ENCODE assay signal across 26 cellular contexts in the genomic region with DNA sequence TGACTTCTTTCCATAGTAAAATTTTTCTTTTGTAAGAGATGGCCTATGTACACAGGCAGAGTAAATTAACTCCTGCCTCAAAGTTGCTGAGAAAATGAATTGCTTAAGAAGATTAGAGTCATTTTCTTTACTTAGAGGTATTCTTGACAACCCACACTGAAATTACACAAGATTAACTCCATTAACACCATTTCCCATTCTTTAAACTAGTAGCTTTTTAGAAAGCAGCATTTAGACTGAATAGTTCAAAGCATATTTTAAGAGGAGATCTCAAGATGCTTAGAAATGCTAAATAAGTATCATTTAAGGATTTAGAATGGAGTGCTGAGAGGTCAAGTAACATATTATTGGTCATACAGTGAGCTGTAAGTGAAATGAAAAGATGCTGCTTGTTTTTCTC.
"Had no signal": no experiment of that assay in that cellular context is flagged by ENCODE, and none has a peak within 500 bp of the region (broad histone marks: within the 10 kb centered on the region; RNA-seq: fewer than 3 reads in every experiment).

No MANE protein-coding gene starts in this region.

- H3K27ac Mint-ChIP-seq: immature natural killer cell; mesothelial cell of epicardium; naive thymus-derived CD4-positive, alpha-beta T cell; natural killer cell treated with Interleukin-12 subunit alpha and Interleukin-12 subunit beta and Interleukin-15 and Interleukin-18, amount 100 ng/mL, for 72 hours; progenitor cell of endocrine pancreas; stimulated activated effector memory CD8-positive, alpha-beta T cell treated with anti-CD3 and anti-CD28 coated beads, Interleukin-12 subunit alpha, Interleukin-12 subunit beta, amount 100 ng/mL, for 72 hours; stimulated activated naive CD8-positive, alpha-beta T cell treated with anti-CD3 and anti-CD28 coated beads, Interleukin-15, Interleukin-2, amounts not matched to agents 100 ng/mL and 50 ng/mL, for 24 hours had no signal

- H3K4me1 Mint-ChIP-seq: immature natural killer cell; mesothelial cell of epicardium; stimulated activated effector memory CD8-positive, alpha-beta T cell treated with anti-CD3 and anti-CD28 coated beads, Interleukin-12 subunit alpha, Interleukin-12 subunit beta, amount 100 ng/mL, for 72 hours had no signal

- H3K9me3 Mint-ChIP-seq: immature natural killer cell; naive thymus-derived CD4-positive, alpha-beta T cell; natural killer cell treated with Interleukin-12 subunit alpha and Interleukin-12 subunit beta and Interleukin-15 and Interleukin-18, amount 100 ng/mL, for 72 hours; stimulated activated effector memory CD8-positive, alpha-beta T cell treated with anti-CD3 and anti-CD28 coated beads, Interleukin-12 subunit alpha, Interleukin-12 subunit beta, amount 100 ng/mL, for 72 hours; stimulated activated naive CD8-positive, alpha-beta T cell treated with anti-CD3 and anti-CD28 coated beads, Interleukin-15, Interleukin-2, amounts not matched to agents 100 ng/mL and 50 ng/mL, for 24 hours had no signal

- H3K4me1 ChIP-seq: left ventricle myocardium inferior, sigmoid colon, spleen, suprapubic skin, tibial artery, upper lobe of right lung had no signal

- H3K9me3 ChIP-seq: left ventricle myocardium inferior, mucosa of descending colon, neutrophil, ovary, sigmoid colon, spleen, suprapubic skin, thoracic aorta, tibial artery, upper lobe of right lung had no signal

- DNase-seq: hippocampal formation; immature natural killer cell; left ventricle myocardium inferior; mesendoderm; mucosa of descending colon; naive thymus-derived CD4-positive, alpha-beta T cell; occipital lobe; ovary; right cardiac atrium; sigmoid colon; small intestine; spleen; stimulated activated CD4-positive, alpha-beta T cell treated with anti-CD3 and anti-CD28 coated beads, Interleukin-4, amount 100 ng/mL, for 24 hours; stimulated activated naive CD4-positive, alpha-beta T cell; tibial artery; trophoblast cell; upper lobe of right lung had no signal

- H3K36me3 Mint-ChIP-seq: natural killer cell treated with Interleukin-12 subunit alpha and Interleukin-12 subunit beta and Interleukin-15 and Interleukin-18, amount 100 ng/mL, for 72 hours had no signal

- H3K27me3 ChIP-seq: neutrophil, ovary, sigmoid colon, spleen, suprapubic skin, tibial artery, upper lobe of right lung had no signal

- H3K4me3 Mint-ChIP-seq: immature natural killer cell; mesothelial cell of epicardium; naive thymus-derived CD4-positive, alpha-beta T cell; natural killer cell treated with Interleukin-12 subunit alpha and Interleukin-12 subunit beta and Interleukin-15 and Interleukin-18, amount 100 ng/mL, for 72 hours; stimulated activated effector memory CD8-positive, alpha-beta T cell treated with anti-CD3 and anti-CD28 coated beads, Interleukin-12 subunit alpha, Interleukin-12 subunit beta, amount 100 ng/mL, for 72 hours; stimulated activated naive CD8-positive, alpha-beta T cell treated with anti-CD3 and anti-CD28 coated beads, Interleukin-15, Interleukin-2, amounts not matched to agents 100 ng/mL and 50 ng/mL, for 24 hours had no signal

- H3K27ac ChIP-seq: left ventricle myocardium inferior, neutrophil, ovary, sigmoid colon, spleen, suprapubic skin, thoracic aorta, tibial artery, upper lobe of right lung had no signal

- H3K4me3 ChIP-seq: left ventricle myocardium inferior, lung, mucosa of descending colon, ovary, sigmoid colon, spleen, suprapubic skin, thoracic aorta, tibial artery, upper lobe of right lung had no signal

- H3K27me3 Mint-ChIP-seq: naive thymus-derived CD4-positive, alpha-beta T cell; natural killer cell treated with Interleukin-12 subunit alpha and Interleukin-12 subunit beta and Interleukin-15 and Interleukin-18, amount 100 ng/mL, for 72 hours; progenitor cell of endocrine pancreas; stimulated activated naive CD8-positive, alpha-beta T cell treated with anti-CD3 and anti-CD28 coated beads, Interleukin-15, Interleukin-2, amounts not matched to agents 100 ng/mL and 50 ng/mL, for 24 hours had no signal

- H3K36me3 ChIP-seq: neutrophil, ovary, sigmoid colon, suprapubic skin, thoracic aorta, upper lobe of right lung had no signal
